15 cellular contexts compared by ENCODE assay signal in the genomic region with DNA sequence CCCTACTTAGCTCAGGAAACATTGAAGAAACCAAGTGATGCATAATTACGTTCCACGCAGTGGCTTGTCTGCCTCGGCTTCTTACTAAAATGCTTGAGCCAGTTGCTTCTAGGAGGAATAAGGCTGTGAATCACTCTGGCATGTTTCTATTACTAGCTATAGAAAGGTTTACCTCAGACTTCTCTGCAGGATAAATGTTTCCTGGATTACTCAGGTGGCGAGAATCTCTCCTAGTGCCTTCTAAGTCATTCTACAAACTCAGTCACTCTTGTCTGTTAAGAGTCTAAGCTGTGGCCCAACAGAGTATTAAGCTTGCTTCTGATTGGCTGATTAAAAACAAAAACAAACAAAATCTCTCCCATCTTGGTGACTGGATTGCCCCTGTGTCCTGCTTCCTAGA.
DNase-seq lines count a peak whose midpoint lies in the region; ATAC-seq and TF ChIP-seq lines count a peak whose summit lies in the region.
"Had no signal": no experiment of that assay in that cellular context is flagged by ENCODE, and none has a peak within 500 bp of the region (broad histone marks: within the 10 kb centered on the region; RNA-seq: fewer than 3 reads in every experiment).

No MANE protein-coding gene starts in this region.

- H3K36me3 ChIP-seq in left ventricle myocardium inferior, result no peaks in the 10 kb centered on the region
- H3K36me3 ChIP-seq: cardiac muscle cell, lower lobe of right lung, thoracic aorta had no signal

- intact Hi-C loops in left ventricle myocardium inferior (cut with micrococcal nuclease) (no loop called here), cardiac septum (cut with DNase I) (no loop called here)

- peaks cover 7% of the 10 kb centered on the region for H3K4me1 ChIP-seq in left ventricle myocardium inferior
- H3K4me1 ChIP-seq: lower lobe of right lung had no signal

- no peak overlapping the region for H3K4me3 ChIP-seq in left ventricle myocardium inferior
- H3K4me3 ChIP-seq: cardiac muscle cell, lower lobe of right lung, thoracic aorta had no signal

- no peak for TF ChIP-seq CTCF in left ventricle myocardium inferior (IDR thresholded peaks at IDR 0.05; ENCODE audit: borderline replicate concordance)

- H3K27ac ChIP-seq in left ventricle myocardium inferior (replicated peaks), result peak overlapping the region; percentile 24
- H3K27ac ChIP-seq: cardiac muscle cell, lower lobe of right lung, thoracic aorta had no signal

- no peak for DNase-seq in left ventricle myocardium inferior
- no peak for DNase-seq in cardiac septum (ENCODE audit: low spot score)
- peak; percentile 83 for DNase-seq in amniotic epithelial cell (ENCODE audit: low read depth)
- peak; percentile 90 for DNase-seq in iris pigment epithelial cell (ENCODE audit: low read depth)
- no peak for DNase-seq in NCI-H2029 (lab: John Stamatoyannopoulos, UW)
- no peak for DNase-seq in stimulated activated CD4-positive, alpha-beta T cell treated with anti-CD3 and anti-CD28 coated beads, Interleukin-1b, Interleukin-23, amount 100 ng/mL, for 48 hours
- DNase-seq in RKO (ENCODE audit: low spot score), result no peak
- DNase-seq: activated effector memory CD4-positive, alpha-beta T cell treated with Interleukin-2 at 50 U/mL for 16 hours; lower lobe of right lung; NCI-H1694; NCI-H526 treated with DMSO at 0.1 percent for 48 hours; stimulated activated CD4-positive, alpha-beta T cell treated with anti-CD3 and anti-CD28 coated beads, Interleukin-12 subunit alpha, Interleukin-12 subunit beta, amount 100 ng/mL, for 4 hours had no signal

- no peaks in the 10 kb centered on the region for H3K27me3 ChIP-seq in left ventricle myocardium inferior (ENCODE audit: low read depth)
- H3K27me3 ChIP-seq: cardiac muscle cell had no signal

- no peaks in the 10 kb centered on the region for H3K9me3 ChIP-seq in left ventricle myocardium inferior (replicated peaks)
- H3K9me3 ChIP-seq: lower lobe of right lung, thoracic aorta had no signal

- no peak for ATAC-seq in HG02852 (IDR thresholded peaks at IDR 0.05; ENCODE audit: unreplicated experiment)
- ATAC-seq: lower lobe of right lung had no signal

Comparison
In these comparisons a context has a peak if more than half of its experiments do, and no peak if none do; other contexts are left out.
1. DNase-seq: peak in amniotic epithelial cell (single experiment) and iris pigment epithelial cell (single experiment); none in left ventricle myocardium inferior (single experiment), cardiac septum (single experiment), NCI-H2029 (single experiment), stimulated activated CD4-positive, alpha-beta T cell treated with anti-CD3 and anti-CD28 coated beads, Interleukin-1b, Interleukin-23, amount 100 ng/mL, for 48 hours (single experiment) and RKO (single experiment).